In the genomic region with DNA sequence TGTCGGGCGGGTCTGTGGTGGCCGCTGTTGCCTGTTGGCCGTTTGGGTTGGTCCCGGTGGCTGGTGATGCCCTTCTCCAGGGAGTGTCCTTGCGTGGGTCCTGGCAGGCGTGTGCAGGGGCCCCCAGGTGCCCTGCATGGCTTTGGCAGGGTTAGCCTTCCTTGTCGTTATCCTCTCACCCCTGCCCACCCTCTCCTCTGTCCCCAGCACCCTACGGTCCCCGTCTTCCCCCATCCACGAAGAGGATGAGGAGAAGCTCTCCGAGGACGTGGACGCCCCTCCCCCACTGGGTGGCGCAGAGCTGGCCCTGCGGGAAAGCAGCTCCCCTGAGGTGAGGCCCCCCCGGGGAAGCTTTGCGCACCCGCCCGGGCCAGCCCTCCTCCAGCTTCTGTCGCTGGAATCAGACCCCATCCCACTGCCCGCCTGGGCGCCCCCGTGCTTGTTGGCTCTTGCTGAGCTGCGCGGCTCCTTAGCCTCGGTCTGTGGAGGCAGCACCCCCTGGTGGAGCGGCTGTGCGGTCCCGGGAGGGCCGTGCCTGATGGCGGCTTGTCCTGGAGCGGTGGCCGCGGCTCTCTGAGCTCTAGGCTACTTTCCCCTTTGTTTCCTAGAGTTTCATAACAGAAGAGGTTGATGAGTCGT, we compare ENCODE assay signal across 8 cellular contexts. TPM values are rescaled to one million over a fixed set of nuclear protein-coding genes. Genes with fewer than 3 reads are reported as not detected.
DNase-seq lines count a peak whose midpoint lies in the region; ATAC-seq and TF ChIP-seq lines count a peak whose summit lies in the region.

No MANE protein-coding gene starts in this region.

- peaks cover 8% of the 10 kb centered on the region for H3K4me1 Mint-ChIP-seq in stimulated activated effector memory CD8-positive, alpha-beta T cell treated with anti-CD3 and anti-CD28 coated beads, Interleukin-12 subunit alpha, Interleukin-12 subunit beta, amount 100 ng/mL, for 72 hours

- CTCF ChIA-PET in AG04449 (lab: Yijun Ruan, JAX) = interaction anchor here (0.6 to 1.3 kb wide), 3 partner anchors 10 to 33 kb away, joined by 3 to 6 read pairs (median 4); no protein-coding TSS in a partner anchor

- H3K36me3 Mint-ChIP-seq in stimulated activated effector memory CD8-positive, alpha-beta T cell treated with anti-CD3 and anti-CD28 coated beads, Interleukin-12 subunit alpha, Interleukin-12 subunit beta, amount 100 ng/mL, for 72 hours = peaks cover 58% of the 10 kb centered on the region

- H3K4me3 Mint-ChIP-seq in stimulated activated effector memory CD8-positive, alpha-beta T cell treated with anti-CD3 and anti-CD28 coated beads, Interleukin-12 subunit alpha, Interleukin-12 subunit beta, amount 100 ng/mL, for 72 hours = no peak overlapping the region

- H3K27ac Mint-ChIP-seq in stimulated activated effector memory CD8-positive, alpha-beta T cell treated with anti-CD3 and anti-CD28 coated beads, Interleukin-12 subunit alpha, Interleukin-12 subunit beta, amount 100 ng/mL, for 72 hours = peak overlapping the region; percentile 29

- DNase-seq in AG04449 (ENCODE audit: low read depth, low spot score) = no peak
- DNase-seq in HT1080 (ENCODE audit: low read depth) = peak; percentile 47
- DNase-seq in activated T-cell treated with anti-CD3 and anti-CD28 coated beads, Interleukin-2, amount 50 U/mL, for 48 hours = peak; percentile 65 to 77
- DNase-seq in iPS-NIHi11 (ENCODE audit: low spot score) = peak; percentile 97
- DNase-seq in stimulated activated effector memory CD8-positive, alpha-beta T cell treated with anti-CD3 and anti-CD28 coated beads, Interleukin-12 subunit alpha, Interleukin-12 subunit beta, amount 100 ng/mL, for 72 hours (ENCODE audit: low spot score in 2 of 2) = no peak
- no peak for DNase-seq in NCI-H146 (lab: John Stamatoyannopoulos, UW)

- no peaks in the 10 kb centered on the region for H3K9me3 Mint-ChIP-seq in stimulated activated effector memory CD8-positive, alpha-beta T cell treated with anti-CD3 and anti-CD28 coated beads, Interleukin-12 subunit alpha, Interleukin-12 subunit beta, amount 100 ng/mL, for 72 hours

- no peak overlapping the region for H3K4me3 ChIP-seq in AG04449 (ENCODE audit: low read depth, low read length)

- POLR2A ChIA-PET in AG04449 (lab: Yijun Ruan, JAX) = no interaction called here

- peak; percentile 19 for TF ChIP-seq CTCF in AG04449 (IDR thresholded peaks at IDR 0.05; ENCODE audit: insufficient read depth, low read length, missing control alignments)

- peak; percentile 46 for ATAC-seq in stimulated activated effector memory CD8-positive, alpha-beta T cell treated with anti-CD3 and anti-CD28 coated beads, Interleukin-12 subunit alpha, Interleukin-12 subunit beta, amount 100 ng/mL, for 72 hours
- ATAC-seq in HG03571 (IDR thresholded peaks at IDR 0.05; ENCODE audit: unreplicated experiment) = no peak
- ATAC-seq in HG02885 (IDR thresholded peaks at IDR 0.05; ENCODE audit: poor library complexity, unreplicated experiment) = no peak

RNA-seq across cellular contexts. Expression of a gene that starts 10.6 kb away (rescaled TPM):
- 23.5 and 27.3 TPM in 2 replicates for total RNA-seq in HT1080 (2014; rRNA removed; shearing (Covaris generic))
- 20.7 and 25.8 TPM in 2 replicates for polyA plus RNA-seq in HT1080 (2015; cell fraction: cytosol; rRNA removed)
- 21.7 TPM in 2 replicates for polyA plus RNA-seq in HT1080 (2015; cell fraction: nucleus; rRNA removed)

RNA-seq across cellular contexts. Expression of a gene that starts 51.3 kb away (rescaled TPM):
- total RNA-seq in HT1080 (2014; rRNA removed; shearing (Covaris generic)) = 19.7 and 24.8 TPM in 2 replicates
- 9.9 and 14.4 TPM in 2 replicates for polyA plus RNA-seq in HT1080 (2015; cell fraction: cytosol; rRNA removed)
- polyA plus RNA-seq in HT1080 (2015; cell fraction: nucleus; rRNA removed) = 37.8 and 40.7 TPM in 2 replicates

RNA-seq across cellular contexts. Expression of a gene that starts 51.6 kb away (rescaled TPM):
- 2.5 TPM in 1 of 2 replicates, not detected in the other for total RNA-seq in HT1080 (2014; rRNA removed; shearing (Covaris generic))
- 0.47 and 0.56 TPM in 2 replicates for polyA plus RNA-seq in HT1080 (2015; cell fraction: cytosol; rRNA removed)
- 0.65 and 1.5 TPM in 2 replicates for polyA plus RNA-seq in HT1080 (2015; cell fraction: nucleus; rRNA removed)

RNA-seq across cellular contexts. Expression of a gene that starts 58.1 kb away (rescaled TPM):
- 13.3 and 24.0 TPM in 2 replicates for total RNA-seq in HT1080 (2014; rRNA removed; shearing (Covaris generic))
- 41.3 and 44.2 TPM in 2 replicates for polyA plus RNA-seq in HT1080 (2015; cell fraction: cytosol; rRNA removed)
- polyA plus RNA-seq in HT1080 (2015; cell fraction: nucleus; rRNA removed) = 32.0 and 39.8 TPM in 2 replicates

Comparison
In these comparisons a context has a peak if more than half of its experiments do, and no peak if none do; other contexts are left out.
1. DNase-seq: peak in HT1080 (single experiment), activated T-cell treated with anti-CD3 and anti-CD28 coated beads, Interleukin-2, amount 50 U/mL, for 48 hours (2 of 2) and iPS-NIHi11 (single experiment); none in AG04449 (single experiment), stimulated activated effector memory CD8-positive, alpha-beta T cell treated with anti-CD3 and anti-CD28 coated beads, Interleukin-12 subunit alpha, Interleukin-12 subunit beta, amount 100 ng/mL, for 72 hours (0 of 2) and NCI-H146 (single experiment).